ENCODE assay signal across 8 cellular contexts in the genomic region with DNA sequence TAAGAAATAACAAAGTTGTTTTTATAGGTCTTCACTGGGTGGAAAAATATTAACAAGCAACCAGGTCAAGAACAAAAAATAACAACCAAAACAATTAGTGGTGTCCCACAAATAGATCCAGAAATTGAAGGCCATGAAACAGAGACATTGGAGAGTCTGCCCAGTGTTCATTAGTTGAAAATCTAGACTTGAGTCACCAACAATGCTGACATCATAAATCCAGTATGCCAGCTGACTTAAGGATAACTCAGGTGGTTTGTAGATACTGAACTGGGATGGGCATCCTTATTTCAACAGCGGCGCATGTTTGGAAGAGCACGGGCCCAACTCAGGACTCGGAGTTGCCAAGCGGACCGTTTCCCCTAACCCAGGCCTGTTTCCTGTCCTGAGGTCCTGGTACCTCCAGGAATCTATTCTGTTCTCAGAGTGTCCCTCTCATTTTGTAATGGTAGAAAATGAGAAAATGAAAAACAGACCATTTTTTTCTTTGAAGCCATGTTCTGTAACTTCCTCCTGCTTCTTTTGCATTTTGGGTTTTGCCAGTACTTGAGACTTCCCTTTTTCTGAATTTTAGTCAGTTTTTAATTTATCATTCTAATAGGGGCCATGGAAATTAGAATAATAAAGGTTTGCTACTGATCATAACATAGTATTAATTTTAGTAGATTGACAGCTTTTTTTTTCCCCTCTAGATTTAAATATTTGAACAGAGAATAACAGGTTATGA.
DNase-seq lines count a peak whose midpoint lies in the region; ATAC-seq and FAIRE-seq lines count a peak whose summit lies in the region.

No MANE protein-coding gene starts in this region.

- H3K4ac ChIP-seq in trophoblast cell (ENCODE audit: low read depth, low read length): no peak overlapping the region

- peak overlapping the region; percentile 89 for H3K4me3 Mint-ChIP-seq in activated T-helper 17 cell treated with anti-CD3 and anti-CD28 coated beads, Interleukin-2, amount 50 U/mL, for 72 hours

- H3K14ac ChIP-seq in trophoblast cell (ENCODE audit: low read length): peak overlapping the region; percentile 57

- no peak overlapping the region for H2AFZ ChIP-seq in trophoblast cell (ENCODE audit: insufficient read depth, low read length, poor library complexity)

- no peak overlapping the region for H3K9ac ChIP-seq in trophoblast cell (ENCODE audit: low read length)

- FAIRE-seq in GM19239 (lab: Jason Lieb, UNC): no peak

- DNase-seq in AML-193 (lab: John Stamatoyannopoulos, UW): peak; percentile 55 to 63
- peak; percentile 77 to 89 for DNase-seq in trophoblast cell
- no peak for DNase-seq in NCI-H2029 treated with DMSO at 0.1 percent for 48 hours (lab: John Stamatoyannopoulos, UW)
- DNase-seq in Ammon's horn (ENCODE audit: low spot score): no peak
- DNase-seq in GM19239 (ENCODE audit: insufficient read length, low spot score): no peak

- H3K23ac ChIP-seq in trophoblast cell (ENCODE audit: low read length): no peak overlapping the region

- peak overlapping the region; percentile 72 for H2AK5ac ChIP-seq in trophoblast cell (ENCODE audit: low read length)

- no peaks in the 10 kb centered on the region for H3K27me3 Mint-ChIP-seq in activated T-helper 17 cell treated with anti-CD3 and anti-CD28 coated beads, Interleukin-2, amount 50 U/mL, for 72 hours

- H3K36me3 Mint-ChIP-seq in activated T-helper 17 cell treated with anti-CD3 and anti-CD28 coated beads, Interleukin-2, amount 50 U/mL, for 72 hours (ENCODE audit: low read depth): peaks cover 99% of the 10 kb centered on the region

- no peaks in the 10 kb centered on the region for H3K36me3 ChIP-seq in trophoblast cell (ENCODE audit: control insufficient read depth in 1 of 2, insufficient read depth in 2 of 2, low read length in 2 of 2)

- peaks cover 23% of the 10 kb centered on the region for H3K79me1 ChIP-seq in trophoblast cell (ENCODE audit: low read length)

- peaks cover 10% of the 10 kb centered on the region for H3K79me2 ChIP-seq in trophoblast cell (ENCODE audit: control insufficient read depth, insufficient read depth, low read length, poor library complexity)

- H3K18ac ChIP-seq in trophoblast cell (ENCODE audit: low read length): peak overlapping the region; percentile 84

- peak overlapping the region; percentile 96 for H3K27ac Mint-ChIP-seq in activated T-helper 17 cell treated with anti-CD3 and anti-CD28 coated beads, Interleukin-2, amount 50 U/mL, for 72 hours

- H3K27ac ChIP-seq in trophoblast cell (ENCODE audit: low read depth, low read length): peak overlapping the region; percentile 78

- H2BK5ac ChIP-seq in trophoblast cell (ENCODE audit: low read depth, low read length, poor library complexity): no peak overlapping the region

- peaks cover 29 to 40% of the 10 kb centered on the region in 2 experiments for H3K4me1 ChIP-seq in trophoblast cell (ENCODE audit: control insufficient read depth in 1 of 2, insufficient read depth in 2 of 2, low read length in 2 of 2)

- no peak overlapping the region for H3K4me3 ChIP-seq in trophoblast cell (ENCODE audit: low read depth, low read length)

- ATAC-seq in GM19452 (IDR thresholded peaks at IDR 0.05; ENCODE audit: unreplicated experiment) (peak; percentile 12), HG03442 (IDR thresholded peaks at IDR 0.05; ENCODE audit: unreplicated experiment) (peak; percentile 5)
- peak; percentile 46 for ATAC-seq in activated T-helper 17 cell treated with anti-CD3 and anti-CD28 coated beads, Interleukin-2, amount 50 U/mL, for 72 hours (replicated peaks)

- H2BK12ac ChIP-seq in trophoblast cell (ENCODE audit: low read length): peak overlapping the region; percentile 95

- no CpG with 5 or more reads among the region's 6 CpGs for WGBS in trophoblast cell (ENCODE audit: extremely low coverage, insufficient coverage, insufficient read length)

- no peaks in the 10 kb centered on the region for H3K9me3 ChIP-seq in trophoblast cell (ENCODE audit: insufficient read depth, low read depth, low read length)

- H3K9me3 Mint-ChIP-seq in activated T-helper 17 cell treated with anti-CD3 and anti-CD28 coated beads, Interleukin-2, amount 50 U/mL, for 72 hours: no peaks in the 10 kb centered on the region

- H3K4me1 Mint-ChIP-seq in activated T-helper 17 cell treated with anti-CD3 and anti-CD28 coated beads, Interleukin-2, amount 50 U/mL, for 72 hours: peaks cover 68% of the 10 kb centered on the region

- peak overlapping the region; percentile 72 for H2BK120ac ChIP-seq in trophoblast cell (ENCODE audit: insufficient read depth, low read length, poor library complexity)

- H4K12ac ChIP-seq in trophoblast cell (ENCODE audit: low read depth, low read length): no peak overlapping the region

- H3K27me3 ChIP-seq in trophoblast cell (ENCODE audit: insufficient read depth, low read length): no peaks in the 10 kb centered on the region

- H4K91ac ChIP-seq in trophoblast cell (ENCODE audit: low read depth, low read length): peak overlapping the region; percentile 83

- no peak overlapping the region for H3K4me2 ChIP-seq in trophoblast cell (ENCODE audit: low read length)

- peak overlapping the region; percentile 35 for H4K8ac ChIP-seq in trophoblast cell (ENCODE audit: low read depth, low read length)

Comparison
In these comparisons a context has a peak if more than half of its experiments do, and no peak if none do; other contexts are left out.
1. DNase-seq: peak in AML-193 (2 of 2) and trophoblast cell (2 of 2); none in NCI-H2029 treated with DMSO at 0.1 percent for 48 hours (single experiment), Ammon's horn (single experiment) and GM19239 (single experiment).
2. Peak in every context shown above with its lines, with median percentiles within 50 percentile points of each other: ATAC-seq.